In genomic region chr14:54722791-54723432, GRCh38 we compare ENCODE assay signal across 7 cellular contexts.
A peak's percentile ranks its signal among the peaks of the same experiment; 100 is the strongest.
DNase-seq lines count a peak whose midpoint lies in the region; ATAC-seq, FAIRE-seq and TF ChIP-seq lines count a peak whose summit lies in the region.

No MANE protein-coding gene starts in this region.

- no peak for TF ChIP-seq POLR2A in thyroid gland (IDR thresholded peaks at IDR 0.05)

- H3K4me3 ChIP-seq in GM12864 (ENCODE audit: low read depth, low read length) = no peak overlapping the region
- no peak overlapping the region for H3K4me3 ChIP-seq in bronchial epithelial cell (ENCODE audit: low read depth, low read length)
- no peak overlapping the region for H3K4me3 ChIP-seq in neural progenitor cell
- no peak overlapping the region for H3K4me3 ChIP-seq in thyroid gland (replicated peaks in 1 of 3)

- peaks cover 2% of the 10 kb centered on the region for H3K27me3 Mint-ChIP-seq in neural progenitor cell (ENCODE audit: insufficient read depth, low read depth)
- peaks cover 26% of the 10 kb centered on the region for H3K27me3 Mint-ChIP-seq in CD4-positive, alpha-beta T cell

- no peaks in the 10 kb centered on the region for H4K20me1 ChIP-seq in neural progenitor cell (ENCODE audit: low read depth)

- FAIRE-seq in bronchial epithelial cell (lab: Jason Lieb, UNC) = no peak

- no peak overlapping the region for H3K27ac Mint-ChIP-seq in neural progenitor cell
- H3K27ac Mint-ChIP-seq in CD4-positive, alpha-beta T cell = no peak overlapping the region

- POLR2A ChIA-PET in CD4-positive, alpha-beta T cell (lab: Charles Lee) = interaction anchor here (0.6 to 1.2 kb wide), 2 partner anchors 9 to 16 kb away, joined by 3 to 4 read pairs; no protein-coding TSS in a partner anchor

- H3K9me3 ChIP-seq in neural progenitor cell (ENCODE audit: low read depth) (no peaks in the 10 kb centered on the region), thyroid gland (no peaks in the 10 kb centered on the region)
- H3K9me3 ChIP-seq in CD4-positive, alpha-beta T cell (ENCODE audit: control insufficient read depth, low read length) = no peaks in the 10 kb centered on the region

- CTCF ChIA-PET in CD4-positive, alpha-beta T cell (lab: Charles Lee) = interaction anchor here (1.1 to 1.3 kb wide), 2 partner anchors 51 to 159 kb away, joined by 3 to 4 read pairs; no protein-coding TSS in a partner anchor

- H3K36me3 ChIP-seq in bronchial epithelial cell (ENCODE audit: control insufficient read depth, insufficient read depth, low read length) = no peaks in the 10 kb centered on the region
- no peaks in the 10 kb centered on the region for H3K36me3 ChIP-seq in neural progenitor cell
- no peaks in the 10 kb centered on the region for H3K36me3 ChIP-seq in thyroid gland

- DNase-seq in GM12864 (ENCODE audit: low read depth) = no peak
- DNase-seq in LHCN-M2 (ENCODE audit: low read depth) = peak; percentile 49
- peak; percentile 62 for DNase-seq in bronchial epithelial cell (ENCODE audit: low read depth)
- DNase-seq in neural progenitor cell (ENCODE audit: low spot score) = peak; percentile 56
- DNase-seq in thyroid gland = no peak
- no peak for DNase-seq in CD4-positive, alpha-beta T cell

- TF ChIP-seq CTCF in GM12864 (IDR thresholded peaks at IDR 0.05; ENCODE audit: low read depth, low read length, missing control alignments) = peak; percentile 56
- TF ChIP-seq CTCF in bronchial epithelial cell (IDR thresholded peaks at IDR 0.05; ENCODE audit: insufficient read depth, low read length, severe bottlenecking) = peak; percentile 42
- peak; percentile 54 for TF ChIP-seq CTCF in neural progenitor cell (IDR thresholded peaks at IDR 0.05)
- peak in 3 of 6 experiments; percentile 47 to 59 (median 54) for TF ChIP-seq CTCF in thyroid gland (IDR thresholded peaks at IDR 0.05)
- TF ChIP-seq CTCF in CD4-positive, alpha-beta T cell (IDR thresholded peaks at IDR 0.05) = no peak

- peaks cover 5% of the 10 kb centered on the region for H3K4me1 ChIP-seq in neural progenitor cell
- H3K4me1 ChIP-seq in thyroid gland = peaks cover 3 to 16% of the 10 kb centered on the region in 2 donors

- no peak for ATAC-seq in GM18868 (IDR thresholded peaks at IDR 0.05; ENCODE audit: unreplicated experiment)
- ATAC-seq in CD4-positive, alpha-beta T cell (ENCODE audit: poor library complexity) = no peak

- H3K9me3 Mint-ChIP-seq in neural progenitor cell = no peaks in the 10 kb centered on the region
- no peaks in the 10 kb centered on the region for H3K9me3 Mint-ChIP-seq in CD4-positive, alpha-beta T cell

- intact Hi-C loops in thyroid gland (cut with DNase I) = no loop called here
- intact Hi-C loops in CD4-positive, alpha-beta T cell (cut with DNase I, micrococcal nuclease) = no loop called here

- no peaks in the 10 kb centered on the region for H3K79me2 ChIP-seq in neural progenitor cell (ENCODE audit: low read depth)

- no peak overlapping the region for H3K27ac ChIP-seq in neural progenitor cell
- H3K27ac ChIP-seq in thyroid gland = no peak overlapping the region
- no peak overlapping the region for H3K27ac ChIP-seq in CD4-positive, alpha-beta T cell (ENCODE audit: low read depth, low read length)

- 60 to 76% methylated on average over 4 of the region's 4 CpGs for WGBS in thyroid gland, 2 donors

- H3K27me3 ChIP-seq in bronchial epithelial cell (ENCODE audit: control insufficient read depth, insufficient read depth, low read length) (no peaks in the 10 kb centered on the region), neural progenitor cell (no peaks in the 10 kb centered on the region), thyroid gland (no peaks in the 10 kb centered on the region)
- H3K27me3 ChIP-seq in CD4-positive, alpha-beta T cell (ENCODE audit: control insufficient read depth, insufficient read depth, low read length) = peaks cover 5% of the 10 kb centered on the region

- no peak overlapping the region for H2AFZ ChIP-seq in neural progenitor cell (replicated peaks)

- no peaks in the 10 kb centered on the region for H3K36me3 Mint-ChIP-seq in neural progenitor cell
- no peaks in the 10 kb centered on the region for H3K36me3 Mint-ChIP-seq in CD4-positive, alpha-beta T cell (ENCODE audit: low read depth)

- no peak overlapping the region for H3K4me2 ChIP-seq in neural progenitor cell

- H3F3A ChIP-seq in neural progenitor cell (ENCODE audit: low read depth) = no peaks in the 10 kb centered on the region

- no peak overlapping the region for H3K9ac ChIP-seq in neural progenitor cell

- peaks cover 11% of the 10 kb centered on the region for H3K4me1 Mint-ChIP-seq in neural progenitor cell
- no peaks in the 10 kb centered on the region for H3K4me1 Mint-ChIP-seq in CD4-positive, alpha-beta T cell (ENCODE audit: low read depth)

- H3K4me3 Mint-ChIP-seq in neural progenitor cell = no peak overlapping the region
- no peak overlapping the region for H3K4me3 Mint-ChIP-seq in CD4-positive, alpha-beta T cell

Comparison
In these comparisons a context has a peak if more than half of its experiments do, and no peak if none do; other contexts are left out.
1. DNase-seq: peak in LHCN-M2 (single experiment), bronchial epithelial cell (single experiment) and neural progenitor cell (single experiment); none in GM12864 (single experiment), thyroid gland (0 of 2) and CD4-positive, alpha-beta T cell (0 of 10).